1 cellular context compared by ENCODE assay signal in the genomic region with DNA sequence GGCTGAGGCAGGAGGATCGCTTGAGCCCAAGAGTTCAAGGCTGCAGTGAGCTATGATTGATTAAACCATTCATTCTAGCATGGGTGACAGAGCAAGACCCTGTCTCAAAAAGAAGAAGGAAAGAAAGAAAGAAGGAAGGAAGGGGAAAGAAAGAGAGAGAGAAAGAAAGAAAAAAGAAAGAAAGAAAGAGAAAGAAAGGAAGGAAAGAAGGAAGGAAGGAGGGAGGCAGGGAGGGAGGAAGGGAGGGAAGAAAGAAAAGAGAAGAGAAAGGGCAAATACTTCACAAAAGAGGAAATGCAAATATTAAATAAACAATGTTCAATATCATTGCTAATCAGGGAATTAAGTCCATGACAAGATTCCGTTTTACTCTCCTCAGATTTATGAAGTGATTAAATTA.
TF ChIP-seq lines count a peak whose summit lies in the region.

No MANE protein-coding gene starts in this region.

TF ChIP-seq in A549, 52 proteins besides CTCF, POLR2A, EP300 and RAD21 (continued from another document):
- TF ChIP-seq, protein P1, sequence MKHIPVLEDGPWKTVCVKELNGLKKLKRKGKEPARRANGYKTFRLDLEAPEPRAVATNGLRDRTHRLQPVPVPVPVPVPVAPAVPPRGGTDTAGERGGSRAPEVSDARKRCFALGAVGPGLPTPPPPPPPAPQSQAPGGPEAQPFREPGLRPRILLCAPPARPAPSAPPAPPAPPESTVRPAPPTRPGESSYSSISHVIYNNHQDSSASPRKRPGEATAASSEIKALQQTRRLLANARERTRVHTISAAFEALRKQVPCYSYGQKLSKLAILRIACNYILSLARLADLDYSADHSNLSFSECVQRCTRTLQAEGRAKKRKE (CRISPR knock-in tag; IDR thresholded peaks at IDR 0.05; ENCODE audit: low read depth), result no peak
- TF ChIP-seq ZSCAN20 (CRISPR knock-in tag; IDR thresholded peaks at IDR 0.05), result no peak
- no peak for TF ChIP-seq ZFP36 (IDR thresholded peaks at IDR 0.05; ENCODE audit: borderline replicate concordance, partially characterized antibody)
- TF ChIP-seq, protein P2, sequence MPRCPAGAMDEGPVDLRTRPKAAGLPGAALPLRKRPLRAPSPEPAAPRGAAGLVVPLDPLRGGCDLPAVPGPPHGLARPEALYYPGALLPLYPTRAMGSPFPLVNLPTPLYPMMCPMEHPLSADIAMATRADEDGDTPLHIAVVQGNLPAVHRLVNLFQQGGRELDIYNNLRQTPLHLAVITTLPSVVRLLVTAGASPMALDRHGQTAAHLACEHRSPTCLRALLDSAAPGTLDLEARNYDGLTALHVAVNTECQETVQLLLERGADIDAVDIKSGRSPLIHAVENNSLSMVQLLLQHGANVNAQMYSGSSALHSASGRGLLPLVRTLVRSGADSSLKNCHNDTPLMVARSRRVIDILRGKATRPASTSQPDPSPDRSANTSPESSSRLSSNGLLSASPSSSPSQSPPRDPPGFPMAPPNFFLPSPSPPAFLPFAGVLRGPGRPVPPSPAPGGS (IDR thresholded peaks at IDR 0.05), result no peak
- no peak for TF ChIP-seq SREBF2 (IDR thresholded peaks at IDR 0.05)
